ENCODE assay signal across 20 cellular contexts in genomic region chr14:65599375-65599774, GRCh38.
DNase-seq lines count a peak whose midpoint lies in the region.
"Had no signal": no experiment of that assay in that cellular context is flagged by ENCODE, and none has a peak within 500 bp of the region (broad histone marks: within the 10 kb centered on the region; RNA-seq: fewer than 3 reads in every experiment).

No MANE protein-coding gene starts in this region.

- DNase-seq in EH (ENCODE audit: low read depth) (peak; percentile 61), NCI-H69 (lab: John Stamatoyannopoulos, UW) (peak; percentile 20), dedifferentiated amniotic fluid mesenchymal stem cell (ENCODE audit: extremely low spot score) (peak; percentile 21), non-pigmented ciliary epithelial cell (ENCODE audit: low read depth) (peak; percentile 24), NCI-H128 (lab: John Stamatoyannopoulos, UW; ENCODE audit: unreplicated experiment) (no peak), NAMALWA (ENCODE audit: low spot score) (no peak), 8988T (no peak)
- DNase-seq in stimulated activated CD8-positive, alpha-beta memory T cell treated with anti-CD3 and anti-CD28 coated beads, Interleukin-4, amount 100 ng/mL, for 48 hours, result no peak
- DNase-seq: activated CD4-positive, alpha-beta T cell treated with anti-CD3 and anti-CD28 coated beads for 36 hours; activated CD8-positive, alpha-beta memory T cell treated with anti-CD3 and anti-CD28 coated beads for 24 hours; activated gamma-delta T cell; activated naive CD8-positive, alpha-beta T cell treated with anti-CD3 and anti-CD28 coated beads, Interleukin-2, amount 50 U/mL, for 24 hours; activated T-cell treated with anti-CD3 and anti-CD28 coated beads, Interleukin-2, amount 50 U/mL, for 1 hour; CD8-positive, alpha-beta T cell; DMS153; endodermal cell; GOT3; NCI-H1417; NCI-H446; transverse colon had no signal

Comparison
In these comparisons a context has a peak if more than half of its experiments do, and no peak if none do; other contexts are left out.
1. DNase-seq: peak in EH (single experiment), NCI-H69 (single experiment), dedifferentiated amniotic fluid mesenchymal stem cell (single experiment) and non-pigmented ciliary epithelial cell (single experiment); none in NCI-H128 (single experiment), NAMALWA (single experiment), 8988T (single experiment) and stimulated activated CD8-positive, alpha-beta memory T cell treated with anti-CD3 and anti-CD28 coated beads, Interleukin-4, amount 100 ng/mL, for 48 hours (single experiment).